ENCODE assay signal across 32 cellular contexts in genomic region chr13:21834511-21834910, GRCh38.
"Had no signal": no experiment of that assay in that cellular context is flagged by ENCODE, and none has a peak within 500 bp of the region (broad histone marks: within the 10 kb centered on the region; RNA-seq: fewer than 3 reads in every experiment).

No MANE protein-coding gene starts in this region.

- H3K27ac Mint-ChIP-seq: activated CD4-positive, alpha-beta T cell treated with anti-CD3 and anti-CD28 coated beads, Interleukin-2, amount 10 ng/mL, durations not matched to agents 24 days and 14 days; activated CD8-positive, alpha-beta T cell treated with anti-CD3 and anti-CD28 coated beads for 36 hours; activated T-helper 17 cell treated with anti-CD3 and anti-CD28 coated beads, Interleukin-2, amount 50 U/mL, for 72 hours; effector memory CD8-positive, alpha-beta T cell; memory B cell; natural killer cell treated with Interleukin-12 subunit alpha and Interleukin-12 subunit beta and Interleukin-15 and Interleukin-18, amount 100 ng/mL, for 72 hours; stimulated activated effector memory CD8-positive, alpha-beta T cell treated with anti-CD3 and anti-CD28 coated beads, Interleukin-12 subunit alpha, Interleukin-12 subunit beta, amount 100 ng/mL, for 72 hours; stimulated activated naive CD8-positive, alpha-beta T cell treated with anti-CD3 and anti-CD28 coated beads, Interleukin-15, Interleukin-2, amounts not matched to agents 100 ng/mL and 50 ng/mL, for 24 hours; T-helper 1 cell treated with Interleukin-12 subunit alpha and Interleukin-12 subunit beta and Interleukin-4 antibody, amounts not matched to agents 30 μg/mL and 1 μg/mL, for 36 hours had no signal

- ATAC-seq: activated CD8-positive, alpha-beta T cell treated with anti-CD3 and anti-CD28 coated beads for 36 hours; activated T-cell treated with anti-CD3 and anti-CD28 coated beads, Interleukin-2, amount 50 U/mL, for 4 hours; activated T-helper 17 cell treated with anti-CD3 and anti-CD28 coated beads, Interleukin-2, amount 50 U/mL, for 72 hours; effector memory CD8-positive, alpha-beta T cell; gastrocnemius medialis; left colon; natural killer cell treated with Interleukin-12 subunit alpha and Interleukin-12 subunit beta and Interleukin-15 and Interleukin-18, amount 100 ng/mL, for 72 hours; stimulated activated effector memory CD8-positive, alpha-beta T cell treated with anti-CD3 and anti-CD28 coated beads, Interleukin-12 subunit alpha, Interleukin-12 subunit beta, amount 100 ng/mL, for 72 hours had no signal

- H3K27me3 ChIP-seq: brain microvascular endothelial cell, gastrocnemius medialis, neutrophil, ovary, sigmoid colon, upper lobe of left lung had no signal

- H3K9me3 ChIP-seq: gastrocnemius medialis, neutrophil, ovary, prostate gland, sigmoid colon, thoracic aorta, upper lobe of left lung had no signal

- H3K36me3 Mint-ChIP-seq: memory B cell; natural killer cell treated with Interleukin-12 subunit alpha and Interleukin-12 subunit beta and Interleukin-15 and Interleukin-18, amount 100 ng/mL, for 72 hours; stimulated activated effector memory CD8-positive, alpha-beta T cell treated with anti-CD3 and anti-CD28 coated beads, Interleukin-12 subunit alpha, Interleukin-12 subunit beta, amount 100 ng/mL, for 72 hours had no signal

- H3K4me3 Mint-ChIP-seq: activated CD4-positive, alpha-beta T cell treated with anti-CD3 and anti-CD28 coated beads, Interleukin-2, amount 10 ng/mL, durations not matched to agents 24 days and 14 days; activated CD8-positive, alpha-beta T cell treated with anti-CD3 and anti-CD28 coated beads for 36 hours; activated T-cell treated with anti-CD3 and anti-CD28 coated beads, Interleukin-2, amount 50 U/mL, for 4 hours; activated T-helper 17 cell treated with anti-CD3 and anti-CD28 coated beads, Interleukin-2, amount 50 U/mL, for 72 hours; effector memory CD8-positive, alpha-beta T cell; memory B cell; natural killer cell treated with Interleukin-12 subunit alpha and Interleukin-12 subunit beta and Interleukin-15 and Interleukin-18, amount 100 ng/mL, for 72 hours; stimulated activated effector memory CD8-positive, alpha-beta T cell treated with anti-CD3 and anti-CD28 coated beads, Interleukin-12 subunit alpha, Interleukin-12 subunit beta, amount 100 ng/mL, for 72 hours; stimulated activated naive CD8-positive, alpha-beta T cell treated with anti-CD3 and anti-CD28 coated beads, Interleukin-15, Interleukin-2, amounts not matched to agents 100 ng/mL and 50 ng/mL, for 24 hours; T-helper 1 cell treated with Interleukin-12 subunit alpha and Interleukin-12 subunit beta and Interleukin-4 antibody, amounts not matched to agents 30 μg/mL and 1 μg/mL, for 36 hours had no signal

- DNase-seq: activated CD4-positive, alpha-beta T cell treated with anti-CD3 and anti-CD28 coated beads, Interleukin-2, amount 10 ng/mL, durations not matched to agents 24 days and 14 days; activated CD4-positive, CD25-positive, alpha-beta regulatory T cell treated with anti-CD3 and anti-CD28 coated beads, Interleukin-2, amount 50 U/mL, for 72 hours; activated CD8-positive, alpha-beta T cell treated with anti-CD3 and anti-CD28 coated beads for 36 hours; activated gamma-delta T cell treated with Interleukin-2 at 50 U/mL for 16 hours; activated naive CD4-positive, alpha-beta T cell treated with anti-CD3 and anti-CD28 coated beads, Interleukin-2, amount 50 U/mL, for 16 hours; activated T-cell treated with anti-CD3 and anti-CD28 coated beads, Interleukin-2, amount 50 U/mL, for 4 hours; amniotic stem cell; brain microvascular endothelial cell; cortex of kidney; effector memory CD8-positive, alpha-beta T cell; erythroblast; gastrocnemius medialis; glutamatergic neuron; islet precursor cell; left colon; ovary; retina; sigmoid colon; small intestine; stimulated activated CD4-positive, alpha-beta T cell treated with anti-CD3 and anti-CD28 coated beads, Interleukin-4, amount 100 ng/mL, for 24 hours; T-helper 9 cell; upper lobe of left lung; WERI-Rb-1 had no signal

- H3K36me3 ChIP-seq: brain microvascular endothelial cell, gastrocnemius medialis, neutrophil, ovary, prostate gland, sigmoid colon, thoracic aorta, upper lobe of left lung, WERI-Rb-1 had no signal

- H3K4me1 ChIP-seq: gastrocnemius medialis, prostate gland had no signal

- H3K4me3 ChIP-seq: gastrocnemius medialis, ovary, prostate gland, sigmoid colon, thoracic aorta, upper lobe of left lung had no signal

- H3K27ac ChIP-seq: brain microvascular endothelial cell, gastrocnemius medialis, neutrophil, ovary, prostate gland, sigmoid colon, thoracic aorta, upper lobe of left lung, WERI-Rb-1 had no signal

- H3K9me3 Mint-ChIP-seq: activated CD4-positive, alpha-beta T cell treated with anti-CD3 and anti-CD28 coated beads, Interleukin-2, amount 10 ng/mL, durations not matched to agents 24 days and 14 days; activated T-cell treated with anti-CD3 and anti-CD28 coated beads, Interleukin-2, amount 50 U/mL, for 4 hours; effector memory CD8-positive, alpha-beta T cell; T-helper 1 cell treated with Interleukin-12 subunit alpha and Interleukin-12 subunit beta and Interleukin-4 antibody, amounts not matched to agents 30 μg/mL and 1 μg/mL, for 36 hours had no signal

- H3K4me1 Mint-ChIP-seq: activated CD4-positive, alpha-beta T cell treated with anti-CD3 and anti-CD28 coated beads, Interleukin-2, amount 10 ng/mL, durations not matched to agents 24 days and 14 days; activated T-helper 17 cell treated with anti-CD3 and anti-CD28 coated beads, Interleukin-2, amount 50 U/mL, for 72 hours; memory B cell; stimulated activated effector memory CD8-positive, alpha-beta T cell treated with anti-CD3 and anti-CD28 coated beads, Interleukin-12 subunit alpha, Interleukin-12 subunit beta, amount 100 ng/mL, for 72 hours had no signal

- H3K27me3 Mint-ChIP-seq: activated CD4-positive, alpha-beta T cell treated with anti-CD3 and anti-CD28 coated beads, Interleukin-2, amount 10 ng/mL, durations not matched to agents 24 days and 14 days; memory B cell; stimulated activated naive CD8-positive, alpha-beta T cell treated with anti-CD3 and anti-CD28 coated beads, Interleukin-15, Interleukin-2, amounts not matched to agents 100 ng/mL and 50 ng/mL, for 24 hours had no signal
